1 cellular context compared by ENCODE assay signal in the genomic region with DNA sequence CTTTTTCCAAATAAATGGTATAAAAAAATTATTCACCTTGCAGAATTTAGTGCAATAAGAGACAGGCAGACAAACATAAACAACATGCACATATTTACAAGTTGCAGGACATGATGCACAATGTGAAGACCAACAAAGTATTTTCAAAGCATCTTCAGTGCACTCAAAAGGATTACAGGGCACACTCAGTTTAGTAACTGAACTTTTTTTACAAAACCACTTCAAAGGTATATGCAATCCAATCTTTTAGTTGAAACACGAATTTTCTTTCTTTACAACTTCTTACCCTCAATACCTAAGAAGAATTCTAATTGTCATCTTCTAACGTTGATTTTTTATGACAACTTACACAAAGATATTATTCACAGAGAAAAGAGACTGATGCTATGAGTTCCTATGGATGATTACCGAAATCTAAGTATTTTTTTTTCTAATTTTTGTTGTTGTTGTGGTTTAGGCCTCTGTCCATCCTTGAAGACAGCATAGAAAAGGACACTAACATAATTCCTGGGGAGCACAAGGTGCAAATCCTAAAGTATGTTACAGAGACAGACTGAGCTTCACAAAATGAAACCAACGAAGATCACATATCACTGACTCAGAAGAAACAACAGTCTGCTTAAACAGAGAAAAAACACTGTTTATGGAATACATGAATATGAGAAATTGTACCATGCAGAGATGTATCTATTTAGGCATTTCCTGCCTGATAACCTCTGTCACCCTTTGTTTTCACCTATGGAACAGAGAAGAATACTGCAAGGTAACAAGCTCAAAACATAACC.
TF ChIP-seq lines count a peak whose summit lies in the region.

No MANE protein-coding gene starts in this region.

TF ChIP-seq in HCT116, 20 proteins besides CTCF, POLR2A, EP300 and RAD21 (continued from another document):
- TF ChIP-seq, protein P1, sequence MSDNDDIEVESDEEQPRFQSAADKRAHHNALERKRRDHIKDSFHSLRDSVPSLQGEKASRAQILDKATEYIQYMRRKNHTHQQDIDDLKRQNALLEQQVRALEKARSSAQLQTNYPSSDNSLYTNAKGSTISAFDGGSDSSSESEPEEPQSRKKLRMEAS (IDR thresholded peaks at IDR 0.05), result no peak
- no peak for TF ChIP-seq EGR1 (IDR thresholded peaks at IDR 0.05; ENCODE audit: low read depth)
- TF ChIP-seq, protein P2, sequence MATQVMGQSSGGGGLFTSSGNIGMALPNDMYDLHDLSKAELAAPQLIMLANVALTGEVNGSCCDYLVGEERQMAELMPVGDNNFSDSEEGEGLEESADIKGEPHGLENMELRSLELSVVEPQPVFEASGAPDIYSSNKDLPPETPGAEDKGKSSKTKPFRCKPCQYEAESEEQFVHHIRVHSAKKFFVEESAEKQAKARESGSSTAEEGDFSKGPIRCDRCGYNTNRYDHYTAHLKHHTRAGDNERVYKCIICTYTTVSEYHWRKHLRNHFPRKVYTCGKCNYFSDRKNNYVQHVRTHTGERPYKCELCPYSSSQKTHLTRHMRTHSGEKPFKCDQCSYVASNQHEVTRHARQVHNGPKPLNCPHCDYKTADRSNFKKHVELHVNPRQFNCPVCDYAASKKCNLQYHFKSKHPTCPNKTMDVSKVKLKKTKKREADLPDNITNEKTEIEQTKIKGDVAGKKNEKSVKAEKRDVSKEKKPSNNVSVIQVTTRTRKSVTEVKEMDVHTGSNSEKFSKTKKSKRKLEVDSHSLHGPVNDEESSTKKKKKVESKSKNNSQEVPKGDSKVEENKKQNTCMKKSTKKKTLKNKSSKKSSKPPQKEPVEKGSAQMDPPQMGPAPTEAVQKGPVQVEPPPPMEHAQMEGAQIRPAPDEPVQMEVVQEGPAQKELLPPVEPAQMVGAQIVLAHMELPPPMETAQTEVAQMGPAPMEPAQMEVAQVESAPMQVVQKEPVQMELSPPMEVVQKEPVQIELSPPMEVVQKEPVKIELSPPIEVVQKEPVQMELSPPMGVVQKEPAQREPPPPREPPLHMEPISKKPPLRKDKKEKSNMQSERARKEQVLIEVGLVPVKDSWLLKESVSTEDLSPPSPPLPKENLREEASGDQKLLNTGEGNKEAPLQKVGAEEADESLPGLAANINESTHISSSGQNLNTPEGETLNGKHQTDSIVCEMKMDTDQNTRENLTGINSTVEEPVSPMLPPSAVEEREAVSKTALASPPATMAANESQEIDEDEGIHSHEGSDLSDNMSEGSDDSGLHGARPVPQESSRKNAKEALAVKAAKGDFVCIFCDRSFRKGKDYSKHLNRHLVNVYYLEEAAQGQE (IDR thresholded peaks at IDR 0.05; ENCODE audit: low read depth), result no peak
